In genomic region chr2:120869036-120869435, GRCh38 we compare ENCODE assay signal across 18 cellular contexts.
DNase-seq lines count a peak whose midpoint lies in the region; ATAC-seq and TF ChIP-seq lines count a peak whose summit lies in the region.
"Had no signal": no experiment of that assay in that cellular context is flagged by ENCODE, and none has a peak within 500 bp of the region (broad histone marks: within the 10 kb centered on the region; RNA-seq: fewer than 3 reads in every experiment).

No MANE protein-coding gene starts in this region.

- H3K4me1 ChIP-seq in left ventricle myocardium inferior (peaks cover 21% of the 10 kb centered on the region), spleen (peaks cover 0 to 21% (median 9%) of the 10 kb centered on the region in 6 donors)

- DNase-seq in left ventricle myocardium superior: peak; percentile 6
- DNase-seq in left ventricle myocardium inferior: no peak
- peak; percentile 42 for DNase-seq in spleen
- no peak for DNase-seq in NCI-H1105 (lab: John Stamatoyannopoulos, UW)
- no peak for DNase-seq in GOT3 (lab: John Stamatoyannopoulos, UW)
- DNase-seq in glomerular visceral epithelial cell (ENCODE audit: extremely low spot score): no peak
- DNase-seq in type B pancreatic cell (ENCODE audit: extremely low spot score, unreplicated experiment): no peak
- DNase-seq: 8988T, DND-41, NCI-H1417 treated with DMSO at 0.1 percent for 48 hours, NCI-H1930, NCI-H226, NCI-H524, NCI-H82, SHP77 treated with DMSO at 0.1 percent for 48 hours had no signal

- TF ChIP-seq CTCF in left ventricle myocardium inferior (IDR thresholded peaks at IDR 0.05; ENCODE audit: borderline replicate concordance) (no peak), nephron (IDR thresholded peaks at IDR 0.05; ENCODE audit: unreplicated experiment in 3 of 3) (no peak), spleen (IDR thresholded peaks at IDR 0.05 in 8 of 11, conservative IDR thresholded peaks at IDR 0.05 in 3 of 11) (no peak), type B pancreatic cell (conservative IDR thresholded peaks at IDR 0.05) (no peak)

- H3K27me3 Mint-ChIP-seq in nephron (ENCODE audit: low read depth) (peaks cover 25% of the 10 kb centered on the region), type B pancreatic cell (peaks cover 33% of the 10 kb centered on the region)

- peak overlapping the region; percentile 89 to 97 (median 96) for H3K27ac Mint-ChIP-seq in nephron
- H3K27ac Mint-ChIP-seq in type B pancreatic cell: no peak overlapping the region

- intact Hi-C loops in left ventricle myocardium superior (cut with micrococcal nuclease): loop anchor here (10.0 kb wide), 1 partner anchor 124 kb away; no protein-coding TSS in a partner anchor
- intact Hi-C loops in left ventricle myocardium inferior (cut with micrococcal nuclease): no loop called here
- intact Hi-C loops in spleen (cut with DNase I; ENCODE audit: low total_unique reads): no loop called here

- peaks cover 69% of the 10 kb centered on the region for H3K4me1 Mint-ChIP-seq in nephron
- H3K4me1 Mint-ChIP-seq in type B pancreatic cell (ENCODE audit: unreplicated experiment): peaks cover 44% of the 10 kb centered on the region
- H3K4me1 Mint-ChIP-seq: CD14-positive monocyte had no signal

- no peaks in the 10 kb centered on the region for H3K36me3 Mint-ChIP-seq in nephron (ENCODE audit: low read depth)
- H3K36me3 Mint-ChIP-seq in type B pancreatic cell: no peaks in the 10 kb centered on the region
- H3K36me3 Mint-ChIP-seq: CD14-positive monocyte had no signal

- H3K9me3 Mint-ChIP-seq in nephron (no peaks in the 10 kb centered on the region), type B pancreatic cell (no peaks in the 10 kb centered on the region)

- no peak for TF ChIP-seq POLR2A in spleen (IDR thresholded peaks at IDR 0.05)

- peak overlapping the region in 2 of 3 experiments; percentile 35 to 78 for H3K4me3 Mint-ChIP-seq in nephron
- no peak overlapping the region for H3K4me3 Mint-ChIP-seq in type B pancreatic cell

- no peak overlapping the region for H3K4me3 ChIP-seq in left ventricle myocardium inferior
- no peak overlapping the region for H3K4me3 ChIP-seq in spleen

- no peaks in the 10 kb centered on the region for H3K9me3 ChIP-seq in left ventricle myocardium inferior (replicated peaks)
- H3K9me3 ChIP-seq in spleen: no peaks in the 10 kb centered on the region

- H3K27ac ChIP-seq in left ventricle myocardium inferior (replicated peaks) (no peak overlapping the region), spleen (no peak overlapping the region)
- H3K27ac ChIP-seq: KMS-11 had no signal

- H3K27me3 ChIP-seq in left ventricle myocardium inferior (ENCODE audit: low read depth) (peaks cover 42% of the 10 kb centered on the region), spleen (replicated peaks in 1 of 7) (peaks cover 2 to 66% (median 16%) of the 10 kb centered on the region in 7 donors)

- ATAC-seq in left ventricle myocardium superior: no peak

- H3K36me3 ChIP-seq in left ventricle myocardium inferior: no peaks in the 10 kb centered on the region
- no peaks in the 10 kb centered on the region for H3K36me3 ChIP-seq in spleen

Comparison
In these comparisons a context has a peak if more than half of its experiments do, and no peak if none do; other contexts are left out.
1. DNase-seq: peak in left ventricle myocardium superior (single experiment) and spleen (single experiment); none in left ventricle myocardium inferior (single experiment), NCI-H1105 (single experiment), GOT3 (single experiment), glomerular visceral epithelial cell (single experiment) and type B pancreatic cell (single experiment).